In the genomic region with DNA sequence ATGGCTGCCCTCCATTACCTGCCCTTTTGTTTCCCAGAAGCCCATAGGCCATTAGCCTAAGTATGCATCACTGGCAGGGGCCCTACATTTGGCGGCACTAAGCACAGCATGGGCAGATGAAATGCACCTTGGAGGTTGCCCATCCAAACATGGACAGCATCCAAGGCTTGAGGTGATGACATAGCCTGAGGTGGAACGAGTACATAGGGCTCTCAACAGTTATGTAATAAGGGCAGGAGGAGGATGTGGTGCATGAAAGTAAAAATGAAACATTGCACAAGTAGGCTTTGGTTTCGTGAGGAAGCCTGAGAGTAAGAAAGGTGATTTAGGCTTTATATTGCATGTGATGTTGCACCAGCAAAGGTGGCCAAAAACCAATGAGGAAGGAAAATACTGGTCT, we compare ENCODE assay signal across 8 cellular contexts.
DNase-seq lines count a peak whose midpoint lies in the region; ATAC-seq, FAIRE-seq and TF ChIP-seq lines count a peak whose summit lies in the region.

No MANE protein-coding gene starts in this region.

- 7 to 10% methylated on average over 3 of the region's 3 CpGs for WGBS in aorta, 2 donors

- H3K27me3 Mint-ChIP-seq in activated naive CD8-positive, alpha-beta T cell treated with anti-CD3 and anti-CD28 coated beads, Interleukin-2, amount 50 U/mL, for 24 hours = no peaks in the 10 kb centered on the region

- no peaks in the 10 kb centered on the region for H3K9me3 ChIP-seq in aorta (ENCODE audit: control insufficient read depth, low read length)
- no peaks in the 10 kb centered on the region for H3K9me3 ChIP-seq in kidney (ENCODE audit: control insufficient read depth in 1 of 2, low read length in 2 of 2)

- no peaks in the 10 kb centered on the region for H3K27me3 ChIP-seq in aorta (ENCODE audit: control insufficient read depth in 1 of 2, insufficient read depth in 2 of 2, low read length in 1 of 2)

- FAIRE-seq in kidney (lab: Jason Lieb, UNC) = no peak

- H3K9me3 Mint-ChIP-seq in activated naive CD8-positive, alpha-beta T cell treated with anti-CD3 and anti-CD28 coated beads, Interleukin-2, amount 50 U/mL, for 24 hours = peaks cover 14% of the 10 kb centered on the region

- no peaks in the 10 kb centered on the region for H3K36me3 Mint-ChIP-seq in activated naive CD8-positive, alpha-beta T cell treated with anti-CD3 and anti-CD28 coated beads, Interleukin-2, amount 50 U/mL, for 24 hours (ENCODE audit: low read depth)

- intact Hi-C loops in aorta (cut with DNase I) = loop anchor here (5.0 to 10.0 kb wide), 3 partner anchors 47 to 64 kb away; no protein-coding TSS in a partner anchor
- intact Hi-C loops in kidney (cut with DNase I) = no loop called here

- ATAC-seq in GM18502 (IDR thresholded peaks at IDR 0.05; ENCODE audit: poor library complexity, unreplicated experiment) (peak; percentile 100), GM21423 (IDR thresholded peaks at IDR 0.05; ENCODE audit: unreplicated experiment) (peak; percentile 100), HG03558 (IDR thresholded peaks at IDR 0.05; ENCODE audit: extremely low read depth, unreplicated experiment) (peak; percentile 98), aorta (ENCODE audit: low FRiP score) (peak; percentile 56)
- ATAC-seq in activated naive CD8-positive, alpha-beta T cell treated with anti-CD3 and anti-CD28 coated beads, Interleukin-2, amount 50 U/mL, for 24 hours = peak; percentile 84

- H3K27ac Mint-ChIP-seq in activated naive CD8-positive, alpha-beta T cell treated with anti-CD3 and anti-CD28 coated beads, Interleukin-2, amount 50 U/mL, for 24 hours = peak overlapping the region; percentile 33

- H3K27ac ChIP-seq in aorta (ENCODE audit: low read depth in 1 of 2, low read length in 2 of 2) (no peak overlapping the region), kidney (ENCODE audit: low read depth in 2 of 2, low read length in 2 of 2) (no peak overlapping the region)

- H3K36me3 ChIP-seq in aorta (ENCODE audit: control insufficient read depth in 1 of 2, insufficient read depth in 2 of 2, low read length in 1 of 2) = no peaks in the 10 kb centered on the region
- H3K36me3 ChIP-seq in kidney (ENCODE audit: control insufficient read depth in 1 of 2, insufficient read depth in 2 of 2, low read length in 2 of 2) = no peaks in the 10 kb centered on the region

- H3K4me1 Mint-ChIP-seq in activated naive CD8-positive, alpha-beta T cell treated with anti-CD3 and anti-CD28 coated beads, Interleukin-2, amount 50 U/mL, for 24 hours = peaks cover 16% of the 10 kb centered on the region

- no peak for DNase-seq in activated naive CD8-positive, alpha-beta T cell treated with anti-CD3 and anti-CD28 coated beads, Interleukin-2, amount 50 U/mL, for 24 hours
- peak; percentile 49 to 58 for DNase-seq in aorta
- no peak for DNase-seq in effector CD8-positive, alpha-beta T cell (lab: John Stamatoyannopoulos, UW)
- DNase-seq in NCI-H1694 treated with DMSO at 0.1 percent for 48 hours (lab: John Stamatoyannopoulos, UW) = no peak
- no peak for DNase-seq in kidney

- H3K9ac ChIP-seq in kidney (ENCODE audit: low read length in 2 of 2) = no peak overlapping the region

- TF ChIP-seq CTCF in kidney (IDR thresholded peaks at IDR 0.05; ENCODE audit: borderline replicate concordance, extremely low read depth, insufficient read depth) = no peak

- H3K4me3 ChIP-seq in aorta (ENCODE audit: low read length in 2 of 2) (no peak overlapping the region), kidney (ENCODE audit: low read length in 2 of 2) (no peak overlapping the region)

- no peak overlapping the region for H3K4me3 Mint-ChIP-seq in activated naive CD8-positive, alpha-beta T cell treated with anti-CD3 and anti-CD28 coated beads, Interleukin-2, amount 50 U/mL, for 24 hours

- peaks cover 0 to 7% of the 10 kb centered on the region in 2 donors for H3K4me1 ChIP-seq in aorta (ENCODE audit: control insufficient read depth in 1 of 2, insufficient read depth in 2 of 2, low read length in 2 of 2)
- H3K4me1 ChIP-seq in kidney (ENCODE audit: control insufficient read depth in 1 of 2, insufficient read depth in 1 of 2, low read depth in 1 of 2, low read length in 2 of 2) = no peaks in the 10 kb centered on the region

Comparison
In these comparisons a context has a peak if more than half of its experiments do, and no peak if none do; other contexts are left out.
1. DNase-seq: peak in aorta (2 of 2); none in activated naive CD8-positive, alpha-beta T cell treated with anti-CD3 and anti-CD28 coated beads, Interleukin-2, amount 50 U/mL, for 24 hours (single experiment), effector CD8-positive, alpha-beta T cell (single experiment), NCI-H1694 treated with DMSO at 0.1 percent for 48 hours (single experiment) and kidney (single experiment).
2. Peak in every context shown above with its lines, with median percentiles within 50 percentile points of each other: ATAC-seq.